In the genomic region with DNA sequence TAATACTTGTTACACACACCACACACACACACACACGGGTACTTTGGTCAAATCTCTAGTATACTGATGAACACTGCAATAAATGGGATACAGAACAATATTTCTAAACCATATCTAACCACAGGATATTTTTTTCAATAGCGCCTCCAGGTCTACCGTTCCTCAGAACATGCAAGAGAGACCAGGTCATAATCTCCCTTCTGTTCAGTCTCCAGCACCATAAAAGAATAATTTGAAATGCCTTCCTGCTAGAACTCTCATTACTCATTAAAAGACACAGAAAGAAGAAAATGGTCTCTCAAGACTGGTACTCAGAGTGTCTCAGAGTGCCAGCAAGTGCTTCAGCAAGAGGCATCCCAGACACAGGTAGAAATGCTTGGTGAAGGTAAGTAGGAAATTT, we compare ENCODE assay signal across 22 cellular contexts. TPM values are rescaled to one million over a fixed set of nuclear protein-coding genes. Genes with fewer than 3 reads are reported as not detected.
"Had no signal": no experiment of that assay in that cellular context is flagged by ENCODE, and none has a peak within 500 bp of the region (broad histone marks: within the 10 kb centered on the region; RNA-seq: fewer than 3 reads in every experiment).

No MANE protein-coding gene starts in this region.

- H3K36me3 Mint-ChIP-seq: activated naive CD4-positive, alpha-beta T cell treated with anti-CD3 and anti-CD28 coated beads, Interleukin-2, amount 50 U/mL, for 24 hours had no signal

- DNase-seq: activated CD4-positive, alpha-beta T cell treated with anti-CD3 and anti-CD28 coated beads, Interleukin-2, amount 50 U/mL, for 1 hour; activated effector memory CD4-positive, alpha-beta T cell treated with anti-CD3 and anti-CD28 coated beads, Interleukin-2, amount 50 U/mL, for 16 hours; activated T-cell treated with anti-CD3 and anti-CD28 coated beads, Interleukin-2, amount 50 U/mL, for 72 hours; effector memory CD4-positive, alpha-beta T cell; esophagus squamous epithelium; hippocampal formation; islet precursor cell; nephron progenitor cell; nucleus accumbens; posterior cingulate gyrus; retina; stimulated activated CD4-positive, alpha-beta T cell treated with anti-CD3 and anti-CD28 coated beads, Interleukin-12 subunit alpha, Interleukin-12 subunit beta, amount 100 ng/mL, for 4 hours; stimulated activated CD4-positive, alpha-beta T cell treated with anti-CD3 and anti-CD28 coated beads, Interleukin-1b, Interleukin-23, amount 100 ng/mL, for 48 hours; stimulated activated CD8-positive, alpha-beta memory T cell treated with anti-CD3 and anti-CD28 coated beads, Interleukin-4, amount 100 ng/mL, for 48 hours; stimulated activated naive CD4-positive, alpha-beta T cell; T-helper 1 cell; T1000 had no signal

- H3K27me3 ChIP-seq: esophagus squamous epithelium had no signal

- H3K4me3 ChIP-seq: esophagus squamous epithelium, lung had no signal

- H3K36me3 ChIP-seq: esophagus squamous epithelium had no signal

- H3K4me3 Mint-ChIP-seq: activated naive CD4-positive, alpha-beta T cell treated with anti-CD3 and anti-CD28 coated beads, Interleukin-2, amount 50 U/mL, for 24 hours; activated T-cell treated with anti-CD3 and anti-CD28 coated beads, Interleukin-2, amount 50 U/mL, for 72 hours; dendritic cell treated with granulocyte-macrophage colony-stimulating factor and Interleukin-4, amounts not matched to agents 40 ng/mL and 50 ng/mL, for 4 days; nephron progenitor cell had no signal

- H3K9me3 ChIP-seq: esophagus squamous epithelium had no signal

- ATAC-seq: activated CD4-positive, CD25-positive, alpha-beta regulatory T cell treated with anti-CD3 and anti-CD28 coated beads, Interleukin-2, amount 50 U/mL, for 24 hours; activated T-cell treated with anti-CD3 and anti-CD28 coated beads, Interleukin-2, amount 50 U/mL, for 72 hours; left lobe of liver had no signal

- H3K27ac Mint-ChIP-seq: activated naive CD4-positive, alpha-beta T cell treated with anti-CD3 and anti-CD28 coated beads, Interleukin-2, amount 50 U/mL, for 24 hours; activated T-cell treated with anti-CD3 and anti-CD28 coated beads, Interleukin-2, amount 50 U/mL, for 72 hours; dendritic cell treated with granulocyte-macrophage colony-stimulating factor and Interleukin-4, amounts not matched to agents 40 ng/mL and 50 ng/mL, for 4 days; nephron progenitor cell had no signal

- H3K27ac ChIP-seq: esophagus squamous epithelium had no signal

- H3K4me1 Mint-ChIP-seq: activated naive CD4-positive, alpha-beta T cell treated with anti-CD3 and anti-CD28 coated beads, Interleukin-2, amount 50 U/mL, for 24 hours had no signal

- H3K9me3 Mint-ChIP-seq: dendritic cell treated with granulocyte-macrophage colony-stimulating factor and Interleukin-4, amounts not matched to agents 40 ng/mL and 50 ng/mL, for 4 days had no signal

RNA-seq across cellular contexts. Expression of a gene that starts 11.5 kb away (rescaled TPM):
- total RNA-seq: activated T-cell treated with anti-CD3 and anti-CD28 coated beads, Interleukin-2, amount 50 U/mL, for 72 hours had no signal
